ENCODE assay signal across 8 cellular contexts in genomic region chr2:20351555-20352229, GRCh38. TPM values are rescaled to one million over a fixed set of nuclear protein-coding genes. Genes with fewer than 3 reads are reported as not detected.
DNase-seq lines count a peak whose midpoint lies in the region; ATAC-seq lines count a peak whose summit lies in the region.

No MANE protein-coding gene starts in this region.

- H3K9me3 ChIP-seq in CD4-positive, CD25-positive, alpha-beta regulatory T cell (ENCODE audit: control insufficient read depth in 2 of 2, low read length in 2 of 2) = no peaks in the 10 kb centered on the region
- H3K9me3 ChIP-seq in HUES64 (ENCODE audit: insufficient read depth, low read depth, low read length) (no peaks in the 10 kb centered on the region), adipocyte (ENCODE audit: control insufficient read depth, low read length) (no peaks in the 10 kb centered on the region)

- peaks cover 50% of the 10 kb centered on the region for H3K4me1 ChIP-seq in CD4-positive, CD25-positive, alpha-beta regulatory T cell (ENCODE audit: control insufficient read depth, insufficient read depth, low read length, poor library complexity, severe bottlenecking)
- H3K4me1 ChIP-seq in HUES64 (ENCODE audit: insufficient read depth, low read length) = peaks cover 47% of the 10 kb centered on the region
- peaks cover 27% of the 10 kb centered on the region for H3K4me1 ChIP-seq in adipocyte (ENCODE audit: control insufficient read depth, insufficient read depth, low read length)

- H3K4me3 ChIP-seq in CD4-positive, CD25-positive, alpha-beta regulatory T cell (ENCODE audit: low read depth, low read length) = peak overlapping the region; percentile 82
- peak overlapping the region; percentile 78 for H3K4me3 ChIP-seq in HUES64 (ENCODE audit: low read length)
- H3K4me3 ChIP-seq in adipocyte (ENCODE audit: low read length) = peak overlapping the region; percentile 83

- H3K9me3 Mint-ChIP-seq in CD4-positive, CD25-positive, alpha-beta regulatory T cell = no peaks in the 10 kb centered on the region

- H3K9ac ChIP-seq in HUES64 (ENCODE audit: low read depth, low read length) (peak overlapping the region; percentile 97), adipocyte (ENCODE audit: low read length) (peak overlapping the region; percentile 91)

- peak overlapping the region; percentile 96 for H3K27ac ChIP-seq in CD4-positive, CD25-positive, alpha-beta regulatory T cell (ENCODE audit: insufficient read depth, low read length, poor library complexity, severe bottlenecking)
- H3K27ac ChIP-seq in HUES64 (ENCODE audit: low read depth, low read length) = peak overlapping the region; percentile 97

- H3K4me3 Mint-ChIP-seq in CD4-positive, CD25-positive, alpha-beta regulatory T cell = no peak overlapping the region

- no peaks in the 10 kb centered on the region for H3K36me3 ChIP-seq in CD4-positive, CD25-positive, alpha-beta regulatory T cell (ENCODE audit: control insufficient read depth, insufficient read depth, low read length)
- H3K36me3 ChIP-seq in HUES64 (ENCODE audit: insufficient read depth, low read length) (peaks cover 6% of the 10 kb centered on the region), adipocyte (ENCODE audit: control insufficient read depth, insufficient read depth, low read length, severe bottlenecking) (no peaks in the 10 kb centered on the region)

- 24% methylated on average over 13 of the region's 13 CpGs for WGBS in HUES64

- H3K27me3 ChIP-seq in CD4-positive, CD25-positive, alpha-beta regulatory T cell (ENCODE audit: control insufficient read depth, insufficient read depth, low read length) = no peaks in the 10 kb centered on the region
- no peaks in the 10 kb centered on the region for H3K27me3 ChIP-seq in HUES64 (ENCODE audit: insufficient read depth, low read length)
- H3K27me3 ChIP-seq in adipocyte (replicated peaks; ENCODE audit: control insufficient read depth, insufficient read depth, low read length) = no peaks in the 10 kb centered on the region

- DNase-seq in CD4-positive, CD25-positive, alpha-beta regulatory T cell = peak in 1 of 3 donors; percentile 45
- DNase-seq in adipocyte (ENCODE audit: low read depth) (no peak), medulla oblongata (ENCODE audit: extremely low spot score) (peak; percentile 8), retina (no peak)
- no peak for DNase-seq in activated CD4-positive, alpha-beta T cell treated with anti-CD3 and anti-CD28 coated beads, Interleukin-2, amount 50 U/mL, for 48 hours

- no peak overlapping the region for H3K27ac Mint-ChIP-seq in CD4-positive, CD25-positive, alpha-beta regulatory T cell

- no peaks in the 10 kb centered on the region for H3K36me3 Mint-ChIP-seq in CD4-positive, CD25-positive, alpha-beta regulatory T cell

- peaks cover 16 to 32% (median 25%) of the 10 kb centered on the region in 4 donors for H3K4me1 Mint-ChIP-seq in CD4-positive, CD25-positive, alpha-beta regulatory T cell

- no peaks in the 10 kb centered on the region for H3K27me3 Mint-ChIP-seq in CD4-positive, CD25-positive, alpha-beta regulatory T cell

- ATAC-seq in CD4-positive, CD25-positive, alpha-beta regulatory T cell (ENCODE audit: low read depth in 2 of 2) = no peak
- ATAC-seq in HG03457 (IDR thresholded peaks at IDR 0.05; ENCODE audit: unreplicated experiment) (no peak), HG02852 (IDR thresholded peaks at IDR 0.05; ENCODE audit: unreplicated experiment) (no peak)

RNA-seq across cellular contexts. Expression of gene PUM2, which starts 1.0 kb away (rescaled TPM):
- total RNA-seq in CD4-positive, CD25-positive, alpha-beta regulatory T cell = 131 TPM
- polyA plus RNA-seq in CD4-positive, CD25-positive, alpha-beta regulatory T cell = 10 to 100 TPM; 15.1 to 19.9 (median 18.9) TPM
- 53.0 TPM for polyA plus RNA-seq in HUES64 (2013, experiment 1 of 2)
- polyA plus RNA-seq in HUES64 (2013, experiment 2 of 2) = 56.8 TPM
